In the genomic region with DNA sequence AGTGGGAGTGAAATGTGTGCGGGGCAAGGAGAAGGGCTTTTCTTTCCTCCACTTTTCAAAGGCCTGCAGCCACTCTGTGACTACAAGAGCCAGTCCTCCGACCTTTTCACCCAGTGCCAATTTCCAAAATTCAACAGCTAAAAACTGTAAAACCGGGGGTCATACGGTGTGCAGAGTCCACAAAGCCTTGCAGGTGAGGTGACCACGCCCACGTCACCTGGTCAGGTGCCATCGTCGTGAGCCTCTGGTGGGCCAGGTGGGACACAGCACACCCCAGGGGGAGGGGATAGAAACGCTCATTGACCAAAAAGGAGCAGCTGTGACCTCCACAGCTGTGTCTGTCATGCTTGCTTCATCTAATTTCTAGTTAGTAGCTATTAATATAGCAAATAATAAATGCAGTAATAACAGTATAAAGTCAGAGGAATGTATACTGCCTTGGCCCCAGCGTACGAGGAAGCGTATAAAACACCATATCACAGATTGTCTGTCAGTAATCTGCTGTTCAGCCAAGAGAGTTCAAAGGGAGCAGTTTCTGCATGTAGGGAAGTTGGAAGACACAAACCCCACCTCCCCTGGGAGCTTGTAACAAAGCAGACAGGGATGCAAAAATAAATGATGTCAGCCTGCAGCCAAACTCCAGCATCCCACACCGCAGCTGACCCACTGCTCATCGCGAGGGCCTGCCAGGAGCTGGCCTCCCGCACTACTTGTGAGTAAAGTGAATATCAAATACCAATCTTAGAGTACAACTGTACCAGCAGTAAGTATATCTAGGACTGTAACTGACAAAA, we compare ENCODE assay signal across 11 cellular contexts.
DNase-seq lines count a peak whose midpoint lies in the region; ATAC-seq, FAIRE-seq and TF ChIP-seq lines count a peak whose summit lies in the region.
"Had no signal": no experiment of that assay in that cellular context is flagged by ENCODE, and none has a peak within 500 bp of the region (broad histone marks: within the 10 kb centered on the region; RNA-seq: fewer than 3 reads in every experiment).

No MANE protein-coding gene starts in this region.

- no peak overlapping the region for H3K4me3 Mint-ChIP-seq in CD8-positive, alpha-beta T cell
- H3K4me3 Mint-ChIP-seq: IgD-negative memory B cell had no signal

- intact Hi-C loops in endothelial cell of umbilical vein (cut with micrococcal nuclease): no loop called here
- intact Hi-C loops in CD8-positive, alpha-beta T cell (cut with DNase I, micrococcal nuclease): no loop called here

- H3K9me3 ChIP-seq in endothelial cell of umbilical vein (replicated peaks; ENCODE audit: control insufficient read depth, insufficient read depth, low read length) (no peaks in the 10 kb centered on the region), muscle layer of colon (ENCODE audit: low read length) (no peaks in the 10 kb centered on the region), tibial nerve (no peaks in the 10 kb centered on the region)
- no peaks in the 10 kb centered on the region for H3K9me3 ChIP-seq in CD8-positive, alpha-beta T cell (ENCODE audit: low read length)

- BruUV-seq in endothelial cell of umbilical vein (replicated peaks; lab: Mats Ljungman, UMichigan): TSS peak; percentile 27

- WGBS in tibial nerve, 2 donors: 45% methylated on average over 16 of the region's 16 CpGs

- H3K9me3 Mint-ChIP-seq in CD8-positive, alpha-beta T cell: no peaks in the 10 kb centered on the region
- H3K9me3 Mint-ChIP-seq: IgD-negative memory B cell had no signal

- H3K27ac Mint-ChIP-seq in CD8-positive, alpha-beta T cell: no peak overlapping the region

- no peaks in the 10 kb centered on the region for H3K27me3 Mint-ChIP-seq in CD8-positive, alpha-beta T cell (ENCODE audit: low read depth)
- H3K27me3 Mint-ChIP-seq: IgD-negative memory B cell had no signal

- no peaks in the 10 kb centered on the region for H3K9me1 ChIP-seq in endothelial cell of umbilical vein (replicated peaks; ENCODE audit: control insufficient read depth, extremely low read depth, insufficient read depth, low read length)

- ATAC-seq in CD8-positive, alpha-beta T cell: no peak
- no peak for ATAC-seq in GM21529 (IDR thresholded peaks at IDR 0.05; ENCODE audit: unreplicated experiment)

- POLR2A ChIA-PET in RWPE1 (lab: Yijun Ruan, JAX; ENCODE audit: low non-redundant PET): no interaction called here
- POLR2A ChIA-PET in endothelial cell of umbilical vein (lab: Charles Lee): interaction anchor here (1.5 kb wide), 1 partner anchor 11 kb away, joined by 3 read pairs; no protein-coding TSS in a partner anchor
- POLR2A ChIA-PET in CD8-positive, alpha-beta T cell (lab: Charles Lee): interaction anchor here (1.4 kb wide), 1 partner anchor 19 kb away, joined by 3 read pairs; no protein-coding TSS in a partner anchor

- H3K4me1 ChIP-seq in endothelial cell of umbilical vein (ENCODE audit: control insufficient read depth, extremely low read depth, insufficient read depth, low read length) (peaks cover 51% of the 10 kb centered on the region), muscle layer of colon (ENCODE audit: insufficient read depth, low read length) (peaks cover 66% of the 10 kb centered on the region), tibial nerve (peaks cover 3 to 95% (median 86%) of the 10 kb centered on the region in 4 donors)
- no peaks in the 10 kb centered on the region for H3K4me1 ChIP-seq in CD8-positive, alpha-beta T cell (ENCODE audit: insufficient read depth, low read length)

- H3K36me3 ChIP-seq in endothelial cell of umbilical vein (ENCODE audit: control insufficient read depth in 2 of 2, extremely low read depth in 1 of 2, insufficient read depth in 2 of 2, low read length in 2 of 2) (peaks cover 2 to 27% of the 10 kb centered on the region in 2 experiments), muscle layer of colon (ENCODE audit: insufficient read depth, low read length) (peaks cover 5% of the 10 kb centered on the region), tibial nerve (peaks cover 0 to 40% (median 0%) of the 10 kb centered on the region in 3 donors)
- no peaks in the 10 kb centered on the region for H3K36me3 ChIP-seq in CD8-positive, alpha-beta T cell (ENCODE audit: insufficient read depth, low read length)

- no peak for TF ChIP-seq CTCF in RWPE1 (conservative IDR thresholded peaks at IDR 0.05; ENCODE audit: low read depth)
- TF ChIP-seq CTCF in endothelial cell of umbilical vein (IDR thresholded peaks at IDR 0.05; ENCODE audit: extremely low read depth in 1 of 2, insufficient read depth in 1 of 2, low read depth in 1 of 2, low read length in 2 of 2): no peak
- TF ChIP-seq CTCF in tibial nerve (IDR thresholded peaks at IDR 0.05): no peak
- no peak for TF ChIP-seq CTCF in CD8-positive, alpha-beta T cell (IDR thresholded peaks at IDR 0.05)

- dilution Hi-C loops in endothelial cell of umbilical vein (cut with MboI; ENCODE audit: extremely low pct_ligation_motif_present, low sequenced_read_pairs): no loop called here

- CTCF ChIA-PET in RWPE1 (lab: Yijun Ruan, JAX): no interaction called here
- CTCF ChIA-PET in endothelial cell of umbilical vein (lab: Charles Lee): interaction anchor here (0.8 to 2.4 kb wide), 5 partner anchors 11 to 177 kb away, joined by 3 to 20 read pairs (median 6); a partner anchor contains a TSS
- CTCF ChIA-PET in CD8-positive, alpha-beta T cell (lab: Charles Lee): interaction anchor here (0.7 to 1.2 kb wide), 2 partner anchors 81 to 93 kb away, joined by 3 read pairs; no protein-coding TSS in a partner anchor

- H3K27ac ChIP-seq in RWPE1 (peak overlapping the region; percentile 61), endothelial cell of umbilical vein (ENCODE audit: insufficient read depth, low read depth, low read length) (peak overlapping the region; percentile 78), muscle layer of colon (ENCODE audit: low read depth, low read length) (peak overlapping the region; percentile 56), tibial nerve (peak overlapping the region; percentile 25 to 97 (median 66))
- H3K27ac ChIP-seq in CD8-positive, alpha-beta T cell (ENCODE audit: low read depth, low read length): no peak overlapping the region

- TF ChIP-seq POLR2A in endothelial cell of umbilical vein (IDR thresholded peaks at IDR 0.05; ENCODE audit: low read depth, low read length) (no peak), tibial nerve (IDR thresholded peaks at IDR 0.05) (no peak)

- H3K4me3 ChIP-seq in endothelial cell of umbilical vein (replicated peaks in 1 of 3; ENCODE audit: insufficient read depth in 1 of 3, low read depth in 1 of 3, low read length in 3 of 3) (no peak overlapping the region), muscle layer of colon (ENCODE audit: low read depth in 1 of 2, low read length in 2 of 2) (no peak overlapping the region), tibial nerve (no peak overlapping the region)
- H3K4me3 ChIP-seq in CD8-positive, alpha-beta T cell (ENCODE audit: low read depth, low read length): no peak overlapping the region

- peaks cover 4% of the 10 kb centered on the region for H4K20me1 ChIP-seq in endothelial cell of umbilical vein (replicated peaks; ENCODE audit: control insufficient read depth, extremely low read depth, insufficient read depth, low read length)

- no peak overlapping the region for H3K4me2 ChIP-seq in endothelial cell of umbilical vein (ENCODE audit: insufficient read depth, low read length)

- peaks cover 54% of the 10 kb centered on the region for H3K79me2 ChIP-seq in endothelial cell of umbilical vein (ENCODE audit: control insufficient read depth, insufficient read depth, low read length)

- TF ChIP-seq EP300 in tibial nerve (IDR thresholded peaks at IDR 0.05): no peak

- peaks cover 3% of the 10 kb centered on the region for H3K4me1 Mint-ChIP-seq in CD8-positive, alpha-beta T cell (ENCODE audit: low read depth)

- DNase-seq in RWPE1 (ENCODE audit: low spot score): no peak
- DNase-seq in endothelial cell of umbilical vein (ENCODE audit: low read depth, low spot score): peak; percentile 36
- DNase-seq in tibial nerve (ENCODE audit: low spot score in 2 of 2): peak in 1 of 2 donors; percentile 57
- DNase-seq in H4 (ENCODE audit: low spot score): no peak
- DNase-seq in CD8-positive, alpha-beta T cell: no peak
- DNase-seq: activated CD4-positive, alpha-beta T cell treated with anti-CD3 and anti-CD28 coated beads, Interleukin-2, amount 50 U/mL, for 48 hours; cortex of kidney; midbrain had no signal

- no peak overlapping the region for H2AFZ ChIP-seq in endothelial cell of umbilical vein (ENCODE audit: low read depth, low read length)

- H3K27me3 ChIP-seq in endothelial cell of umbilical vein (ENCODE audit: control insufficient read depth in 2 of 2, insufficient read depth in 2 of 2, low read length in 2 of 2): no peaks in the 10 kb centered on the region
- no peaks in the 10 kb centered on the region for H3K27me3 ChIP-seq in muscle layer of colon (ENCODE audit: control insufficient read depth in 1 of 2, insufficient read depth in 2 of 2, low read length in 2 of 2)
- H3K27me3 ChIP-seq in tibial nerve: no peaks in the 10 kb centered on the region
- H3K27me3 ChIP-seq in CD8-positive, alpha-beta T cell (ENCODE audit: insufficient read depth, low read length): no peaks in the 10 kb centered on the region

- FAIRE-seq in endothelial cell of umbilical vein (lab: Jason Lieb, UNC): peak; percentile 44

- H3K36me3 Mint-ChIP-seq in CD8-positive, alpha-beta T cell: peaks cover 79% of the 10 kb centered on the region

- H3K9ac ChIP-seq in endothelial cell of umbilical vein (replicated peaks; ENCODE audit: extremely low read depth, insufficient read depth, low read length) (no peak overlapping the region), muscle layer of colon (ENCODE audit: low read length) (no peak overlapping the region)

TF ChIP-seq in endothelial cell of umbilical vein, 7 proteins besides CTCF, POLR2A, EP300 and RAD21:
- TF ChIP-seq GATA2 (IDR thresholded peaks at IDR 0.05; ENCODE audit: insufficient read depth, insufficient read length, low read depth, low read length) (no peak), EZH2 (IDR thresholded peaks at IDR 0.05; ENCODE audit: borderline replicate concordance, low read depth, low read length, severe bottlenecking) (no peak), MYC (IDR thresholded peaks at IDR 0.05; ENCODE audit: low read depth, low read length) (no peak), JUN (IDR thresholded peaks at IDR 0.05; ENCODE audit: borderline replicate concordance, insufficient read depth, insufficient read length, low read depth) (no peak)
- TF ChIP-seq, protein P1, sequence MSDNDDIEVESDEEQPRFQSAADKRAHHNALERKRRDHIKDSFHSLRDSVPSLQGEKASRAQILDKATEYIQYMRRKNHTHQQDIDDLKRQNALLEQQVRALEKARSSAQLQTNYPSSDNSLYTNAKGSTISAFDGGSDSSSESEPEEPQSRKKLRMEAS (IDR thresholded peaks at IDR 0.05; ENCODE audit: insufficient read depth, insufficient read length): no peak
TF ChIP-seq in endothelial cell of umbilical vein: peak in this region for 0.
